18 cellular contexts compared by ENCODE assay signal in the genomic region with DNA sequence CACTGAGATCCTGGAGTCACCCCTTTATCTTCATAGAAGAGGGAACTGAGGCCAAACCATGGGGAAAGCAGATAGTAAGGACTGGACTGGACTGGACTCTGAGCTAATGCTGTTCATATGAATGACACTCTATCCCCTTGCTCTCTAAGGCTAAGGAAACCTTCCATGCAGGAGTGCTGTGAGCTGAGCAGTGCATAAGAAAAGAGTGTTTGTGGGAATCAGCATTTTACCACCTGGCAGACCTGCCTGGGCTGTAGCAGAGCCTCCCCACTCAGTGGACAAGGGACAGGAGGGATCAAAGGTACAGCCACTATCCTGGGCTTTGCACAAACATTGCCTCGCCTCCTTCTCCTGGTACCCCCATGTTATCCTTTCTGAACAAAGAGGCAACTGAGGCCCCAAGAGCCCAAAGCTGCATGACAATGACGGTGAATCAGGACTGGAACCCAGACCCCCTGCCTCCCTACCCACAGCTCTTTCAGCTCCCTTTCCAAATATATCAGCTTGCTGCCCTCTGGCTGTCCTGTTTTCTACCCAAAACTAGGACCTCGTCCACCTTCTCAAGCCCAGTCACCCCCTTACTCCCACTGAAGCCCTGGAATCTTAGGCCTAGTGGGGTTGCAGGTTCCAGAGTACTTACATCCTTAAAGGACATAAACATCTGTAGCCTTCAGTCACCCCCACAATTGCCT.
DNase-seq lines count a peak whose midpoint lies in the region; ATAC-seq, FAIRE-seq and TF ChIP-seq lines count a peak whose summit lies in the region.
"Had no signal": no experiment of that assay in that cellular context is flagged by ENCODE, and none has a peak within 500 bp of the region (broad histone marks: within the 10 kb centered on the region; RNA-seq: fewer than 3 reads in every experiment).

No MANE protein-coding gene starts in this region.

- H3K27ac Mint-ChIP-seq in WTC11 (no peak overlapping the region), nephron (peak overlapping the region; percentile 15 to 73 (median 56))
- H3K27ac Mint-ChIP-seq: CD4-positive, alpha-beta memory T cell had no signal

- peaks cover 20% of the 10 kb centered on the region for H3K4me1 Mint-ChIP-seq in WTC11
- peaks cover 48% of the 10 kb centered on the region for H3K4me1 Mint-ChIP-seq in nephron
- H3K4me1 Mint-ChIP-seq: CD4-positive, alpha-beta memory T cell had no signal

- no peaks in the 10 kb centered on the region for H3K27me3 ChIP-seq in small intestine (ENCODE audit: control insufficient read depth in 2 of 2, insufficient read depth in 2 of 2, low read length in 2 of 2)
- H3K27me3 ChIP-seq: BE2C had no signal

- H3K9me3 ChIP-seq in SK-N-MC (ENCODE audit: low read depth, low read length) (no peaks in the 10 kb centered on the region), small intestine (ENCODE audit: control insufficient read depth, low read depth) (no peaks in the 10 kb centered on the region)
- H3K9me3 ChIP-seq: A549, BE2C, HAP-1 had no signal

- H3K27ac ChIP-seq in SK-N-MC (peak overlapping the region; percentile 97), small intestine (ENCODE audit: low read depth in 1 of 2, low read length in 1 of 2) (no peak overlapping the region)
- H3K27ac ChIP-seq: A549, C4-2B had no signal

- no peak for FAIRE-seq in small intestine (lab: Jason Lieb, UNC)
- FAIRE-seq: A549, GM12878, GM18507, HepG2, HTR-8/SVneo had no signal

- H3K9ac ChIP-seq in SK-N-MC (ENCODE audit: insufficient read length) = no peak overlapping the region

- POLR2A ChIA-PET in WTC11 (lab: Charles Lee) = no interaction called here

- H3K4me3 Mint-ChIP-seq in WTC11 (no peak overlapping the region; the same call in 1 of the 2 replicates), nephron (no peak overlapping the region)
- H3K4me3 Mint-ChIP-seq: CD4-positive, alpha-beta memory T cell had no signal

- no peaks in the 10 kb centered on the region for H3K4me1 ChIP-seq in small intestine (ENCODE audit: control insufficient read depth in 2 of 2, insufficient read depth in 1 of 2, low read depth in 1 of 2, low read length in 1 of 2)
- H3K4me1 ChIP-seq: A549, HAP-1 had no signal

- H3K36me3 Mint-ChIP-seq in WTC11 = no peaks in the 10 kb centered on the region
- no peaks in the 10 kb centered on the region for H3K36me3 Mint-ChIP-seq in nephron (ENCODE audit: low read depth)
- H3K36me3 Mint-ChIP-seq: CD4-positive, alpha-beta memory T cell had no signal

- H3K4me3 ChIP-seq in SK-N-MC = no peak overlapping the region
- H3K4me3 ChIP-seq in small intestine (ENCODE audit: low read depth in 1 of 2, low read length in 2 of 2) = no peak overlapping the region
- H3K4me3 ChIP-seq: A549, GM12878, HAP-1 had no signal

- H3K9me3 Mint-ChIP-seq in WTC11 = no peaks in the 10 kb centered on the region
- no peaks in the 10 kb centered on the region for H3K9me3 Mint-ChIP-seq in nephron
- H3K9me3 Mint-ChIP-seq: CD4-positive, alpha-beta memory T cell had no signal

- 84 to 92% (median 90%) methylated on average over 3 of the region's 3 CpGs for whole genome bisulfite sequencing in small intestine, 3 donors

- no peaks in the 10 kb centered on the region for H3K27me3 Mint-ChIP-seq in WTC11 (ENCODE audit: low read depth)
- H3K27me3 Mint-ChIP-seq in nephron (ENCODE audit: low read depth) = peaks cover 3% of the 10 kb centered on the region

- ATAC-seq in WTC11 = peak; percentile 62
- ATAC-seq in HG02642 (IDR thresholded peaks at IDR 0.05; ENCODE audit: poor library complexity, unreplicated experiment) = no peak
- ATAC-seq in HG03457 (IDR thresholded peaks at IDR 0.05; ENCODE audit: unreplicated experiment) = no peak
- ATAC-seq: A549, GM12878, HepG2 had no signal

- H3K36me3 ChIP-seq in SK-N-MC (ENCODE audit: insufficient read depth, low read length) = no peaks in the 10 kb centered on the region
- H3K36me3 ChIP-seq in small intestine (ENCODE audit: control insufficient read depth in 2 of 2, insufficient read depth in 2 of 2, low read length in 2 of 2) = no peaks in the 10 kb centered on the region
- H3K36me3 ChIP-seq: BE2C, HAP-1 had no signal

- DNase-seq in SK-N-MC (ENCODE audit: low read depth, low spot score) = no peak
- no peak for DNase-seq in WTC11 (ENCODE audit: low spot score)
- DNase-seq in small intestine = peak; percentile 49
- DNase-seq in NCI-H2196 (lab: John Stamatoyannopoulos, UW; ENCODE audit: unreplicated experiment) = no peak
- DNase-seq: BE2C; CD4-positive, alpha-beta memory T cell; DMS79; GOT3 had no signal

- CTCF ChIA-PET in WTC11 (lab: Charles Lee) = interaction anchor here (0.7 to 2.3 kb wide), 4 partner anchors 143 to 405 kb away, joined by 3 to 17 read pairs (median 6); no protein-coding TSS in a partner anchor

- TF ChIP-seq CTCF in WTC11 (IDR thresholded peaks at IDR 0.05) (no peak), nephron (IDR thresholded peaks at IDR 0.05; ENCODE audit: unreplicated experiment in 3 of 3) (no peak)

TF ChIP-seq in WTC11, 78 proteins besides CTCF, POLR2A, EP300 and RAD21:
- TF ChIP-seq SP1 (CRISPR knock-in tag; conservative IDR thresholded peaks at IDR 0.05) = no peak
- TF ChIP-seq ZNF232 (CRISPR knock-in tag; IDR thresholded peaks at IDR 0.05) = no peak
- TF ChIP-seq ZBTB43 (CRISPR knock-in tag; IDR thresholded peaks at IDR 0.05) = no peak
- TF ChIP-seq, protein P1, sequence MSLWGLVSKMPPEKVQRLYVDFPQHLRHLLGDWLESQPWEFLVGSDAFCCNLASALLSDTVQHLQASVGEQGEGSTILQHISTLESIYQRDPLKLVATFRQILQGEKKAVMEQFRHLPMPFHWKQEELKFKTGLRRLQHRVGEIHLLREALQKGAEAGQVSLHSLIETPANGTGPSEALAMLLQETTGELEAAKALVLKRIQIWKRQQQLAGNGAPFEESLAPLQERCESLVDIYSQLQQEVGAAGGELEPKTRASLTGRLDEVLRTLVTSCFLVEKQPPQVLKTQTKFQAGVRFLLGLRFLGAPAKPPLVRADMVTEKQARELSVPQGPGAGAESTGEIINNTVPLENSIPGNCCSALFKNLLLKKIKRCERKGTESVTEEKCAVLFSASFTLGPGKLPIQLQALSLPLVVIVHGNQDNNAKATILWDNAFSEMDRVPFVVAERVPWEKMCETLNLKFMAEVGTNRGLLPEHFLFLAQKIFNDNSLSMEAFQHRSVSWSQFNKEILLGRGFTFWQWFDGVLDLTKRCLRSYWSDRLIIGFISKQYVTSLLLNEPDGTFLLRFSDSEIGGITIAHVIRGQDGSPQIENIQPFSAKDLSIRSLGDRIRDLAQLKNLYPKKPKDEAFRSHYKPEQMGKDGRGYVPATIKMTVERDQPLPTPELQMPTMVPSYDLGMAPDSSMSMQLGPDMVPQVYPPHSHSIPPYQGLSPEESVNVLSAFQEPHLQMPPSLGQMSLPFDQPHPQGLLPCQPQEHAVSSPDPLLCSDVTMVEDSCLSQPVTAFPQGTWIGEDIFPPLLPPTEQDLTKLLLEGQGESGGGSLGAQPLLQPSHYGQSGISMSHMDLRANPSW (CRISPR knock-in tag; conservative IDR thresholded peaks at IDR 0.05; ENCODE audit: low read depth) = no peak
- TF ChIP-seq ATF2 (CRISPR knock-in tag; IDR thresholded peaks at IDR 0.05; ENCODE audit: borderline replicate concordance, low read depth) = no peak
- TF ChIP-seq, protein P2, sequence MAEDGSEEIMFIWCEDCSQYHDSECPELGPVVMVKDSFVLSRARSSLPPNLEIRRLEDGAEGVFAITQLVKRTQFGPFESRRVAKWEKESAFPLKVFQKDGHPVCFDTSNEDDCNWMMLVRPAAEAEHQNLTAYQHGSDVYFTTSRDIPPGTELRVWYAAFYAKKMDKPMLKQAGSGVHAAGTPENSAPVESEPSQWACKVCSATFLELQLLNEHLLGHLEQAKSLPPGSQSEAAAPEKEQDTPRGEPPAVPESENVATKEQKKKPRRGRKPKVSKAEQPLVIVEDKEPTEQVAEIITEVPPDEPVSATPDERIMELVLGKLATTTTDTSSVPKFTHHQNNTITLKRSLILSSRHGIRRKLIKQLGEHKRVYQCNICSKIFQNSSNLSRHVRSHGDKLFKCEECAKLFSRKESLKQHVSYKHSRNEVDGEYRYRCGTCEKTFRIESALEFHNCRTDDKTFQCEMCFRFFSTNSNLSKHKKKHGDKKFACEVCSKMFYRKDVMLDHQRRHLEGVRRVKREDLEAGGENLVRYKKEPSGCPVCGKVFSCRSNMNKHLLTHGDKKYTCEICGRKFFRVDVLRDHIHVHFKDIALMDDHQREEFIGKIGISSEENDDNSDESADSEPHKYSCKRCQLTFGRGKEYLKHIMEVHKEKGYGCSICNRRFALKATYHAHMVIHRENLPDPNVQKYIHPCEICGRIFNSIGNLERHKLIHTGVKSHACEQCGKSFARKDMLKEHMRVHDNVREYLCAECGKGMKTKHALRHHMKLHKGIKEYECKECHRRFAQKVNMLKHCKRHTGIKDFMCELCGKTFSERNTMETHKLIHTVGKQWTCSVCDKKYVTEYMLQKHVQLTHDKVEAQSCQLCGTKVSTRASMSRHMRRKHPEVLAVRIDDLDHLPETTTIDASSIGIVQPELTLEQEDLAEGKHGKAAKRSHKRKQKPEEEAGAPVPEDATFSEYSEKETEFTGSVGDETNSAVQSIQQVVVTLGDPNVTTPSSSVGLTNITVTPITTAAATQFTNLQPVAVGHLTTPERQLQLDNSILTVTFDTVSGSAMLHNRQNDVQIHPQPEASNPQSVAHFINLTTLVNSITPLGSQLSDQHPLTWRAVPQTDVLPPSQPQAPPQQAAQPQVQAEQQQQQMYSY (CRISPR knock-in tag; IDR thresholded peaks at IDR 0.05) = no peak
- TF ChIP-seq MYBL2 (CRISPR knock-in tag; IDR thresholded peaks at IDR 0.05) = no peak
